In genomic region chr2:159188449-159188848, GRCh38 we compare ENCODE assay signal across 14 cellular contexts.
"Had no signal": no experiment of that assay in that cellular context is flagged by ENCODE, and none has a peak within 500 bp of the region (broad histone marks: within the 10 kb centered on the region; RNA-seq: fewer than 3 reads in every experiment).

No MANE protein-coding gene starts in this region.

- H3K4me3 Mint-ChIP-seq: activated B cell treated with CpG ODN at 0.5 μM for 24 hours; activated naive CD8-positive, alpha-beta T cell treated with anti-CD3 and anti-CD28 coated beads, Interleukin-2, amount 10 ng/mL, durations not matched to agents 7 days and 5 days; brain; central memory CD8-positive, alpha-beta T cell; effector memory CD8-positive, alpha-beta T cell had no signal

- H3K4me1 Mint-ChIP-seq: brain; central memory CD8-positive, alpha-beta T cell had no signal

- H3K27me3 Mint-ChIP-seq: activated B cell treated with CpG ODN at 0.5 μM for 24 hours; activated naive CD8-positive, alpha-beta T cell treated with anti-CD3 and anti-CD28 coated beads, Interleukin-2, amount 10 ng/mL, durations not matched to agents 7 days and 5 days; brain; central memory CD8-positive, alpha-beta T cell; effector memory CD8-positive, alpha-beta T cell had no signal

- H3K4me1 ChIP-seq: psoas muscle, stomach had no signal

- H3K27me3 ChIP-seq: stomach had no signal

- H3K27ac ChIP-seq: epithelial cell of prostate, stomach, thoracic aorta had no signal

- H3K9me3 Mint-ChIP-seq: activated B cell treated with CpG ODN at 0.5 μM for 24 hours; activated naive CD8-positive, alpha-beta T cell treated with anti-CD3 and anti-CD28 coated beads, Interleukin-2, amount 10 ng/mL, durations not matched to agents 7 days and 5 days; brain; central memory CD8-positive, alpha-beta T cell; effector memory CD8-positive, alpha-beta T cell had no signal

- DNase-seq: activated B cell treated with CpG ODN at 0.5 μM for 24 hours; activated CD4-positive, alpha-beta T cell treated with anti-CD3 and anti-CD28 coated beads for 48 hours; activated naive CD8-positive, alpha-beta T cell treated with anti-CD3 and anti-CD28 coated beads, Interleukin-2, amount 10 ng/mL, durations not matched to agents 7 days and 5 days; effector memory CD8-positive, alpha-beta T cell; foreskin melanocyte; psoas muscle; stimulated activated CD4-positive, alpha-beta T cell treated with anti-CD3 and anti-CD28 coated beads, Interleukin-12 subunit alpha, Interleukin-12 subunit beta, amount 100 ng/mL, for 4 hours; stimulated activated CD4-positive, alpha-beta T cell treated with anti-CD3 and anti-CD28 coated beads, Interleukin-2, amount 100 ng/mL, for 24 hours; stomach; T-helper 2 cell had no signal

- H3K36me3 Mint-ChIP-seq: activated naive CD8-positive, alpha-beta T cell treated with anti-CD3 and anti-CD28 coated beads, Interleukin-2, amount 10 ng/mL, durations not matched to agents 7 days and 5 days had no signal

- H3K27ac Mint-ChIP-seq: activated B cell treated with CpG ODN at 0.5 μM for 24 hours; activated naive CD8-positive, alpha-beta T cell treated with anti-CD3 and anti-CD28 coated beads, Interleukin-2, amount 10 ng/mL, durations not matched to agents 7 days and 5 days; brain; effector memory CD8-positive, alpha-beta T cell had no signal

- H3K9me3 ChIP-seq: psoas muscle, stomach, thoracic aorta had no signal

- H3K4me3 ChIP-seq: psoas muscle, stomach, thoracic aorta had no signal

- ATAC-seq: effector memory CD8-positive, alpha-beta T cell had no signal
